Comparison of ENCODE assay signal across 25 cellular contexts in genomic region chr13:31798189-31798588, GRCh38. TPM values are rescaled to one million over a fixed set of nuclear protein-coding genes. Genes with fewer than 3 reads are reported as not detected.
DNase-seq lines count a peak whose midpoint lies in the region; ATAC-seq, FAIRE-seq and TF ChIP-seq lines count a peak whose summit lies in the region.
"Had no signal": no experiment of that assay in that cellular context is flagged by ENCODE, and none has a peak within 500 bp of the region (broad histone marks: within the 10 kb centered on the region; RNA-seq: fewer than 3 reads in every experiment).

No MANE protein-coding gene starts in this region.

- no peaks in the 10 kb centered on the region for H3K9me2 ChIP-seq in Karpas-422 (replicated peaks; ENCODE audit: insufficient read depth, low read length)

- no peaks in the 10 kb centered on the region for H3K27me3 ChIP-seq in Karpas-422 (ENCODE audit: low read length)
- H3K27me3 ChIP-seq in bronchial epithelial cell (ENCODE audit: control insufficient read depth, insufficient read depth, low read length): no peaks in the 10 kb centered on the region
- no peaks in the 10 kb centered on the region for H3K27me3 ChIP-seq in osteoblast (ENCODE audit: insufficient read depth, low read length)
- H3K27me3 ChIP-seq: BE2C had no signal

- H4K20me1 ChIP-seq in Karpas-422 (ENCODE audit: insufficient read depth, low read depth, low read length) (no peaks in the 10 kb centered on the region), osteoblast (ENCODE audit: insufficient read depth, low read length) (no peaks in the 10 kb centered on the region)

- H3K4me2 ChIP-seq in Karpas-422 (ENCODE audit: low read depth, low read length, poor library complexity, severe bottlenecking) (no peak overlapping the region), osteoblast (ENCODE audit: insufficient read depth, low read length) (no peak overlapping the region)

- H3K4me1 ChIP-seq in Karpas-422 (ENCODE audit: low read length): no peaks in the 10 kb centered on the region
- H3K4me1 ChIP-seq in osteoblast (ENCODE audit: insufficient read depth, low read length): peaks cover 13% of the 10 kb centered on the region
- H3K4me1 ChIP-seq: BE2C had no signal

- H3K27ac ChIP-seq in Karpas-422 (ENCODE audit: low read length) (no peak overlapping the region), osteoblast (ENCODE audit: low read depth, low read length) (no peak overlapping the region)
- H3K27ac ChIP-seq: HL-60, RWPE1 had no signal

- TF ChIP-seq CTCF in bronchial epithelial cell (IDR thresholded peaks at IDR 0.05; ENCODE audit: insufficient read depth, low read length, severe bottlenecking) (no peak), osteoblast (IDR thresholded peaks at IDR 0.05; ENCODE audit: extremely low read depth, low read depth, low read length) (no peak)

- DNase-seq in Karpas-422 (no peak), NOMO-1 (lab: John Stamatoyannopoulos, UW; ENCODE audit: unreplicated experiment in 2 of 2) (peak; percentile 84 to 90), bronchial epithelial cell (ENCODE audit: low read depth) (no peak), osteoblast (ENCODE audit: insufficient read length, low spot score, missing footprints) (no peak), foreskin melanocyte (no peak)
- no peak for DNase-seq in activated naive CD4-positive, alpha-beta T cell treated with anti-CD3 and anti-CD28 coated beads, Interleukin-2, amount 50 U/mL, for 72 hours (ENCODE audit: low spot score in 2 of 2)
- DNase-seq: BE2C; CD4-positive, alpha-beta T cell; COR-L47; DMS79; H7; MM.1S; NCI-H1694 treated with DMSO at 0.1 percent for 48 hours; NCI-H2081 treated with DMSO at 0.1 percent for 48 hours; NCI-H446; NCI-H526; SHP77 treated with DMSO at 0.1 percent for 48 hours had no signal

- FAIRE-seq in bronchial epithelial cell (lab: Jason Lieb, UNC): peak; percentile 40
- FAIRE-seq: HepG2, K562 had no signal

- no peaks in the 10 kb centered on the region for H3K9me3 Mint-ChIP-seq in activated naive CD4-positive, alpha-beta T cell treated with anti-CD3 and anti-CD28 coated beads, Interleukin-2, amount 50 U/mL, for 72 hours
- H3K9me3 Mint-ChIP-seq: CD4-positive, alpha-beta T cell had no signal

- no peaks in the 10 kb centered on the region for H3K36me3 Mint-ChIP-seq in activated naive CD4-positive, alpha-beta T cell treated with anti-CD3 and anti-CD28 coated beads, Interleukin-2, amount 50 U/mL, for 72 hours

- H3K36me3 ChIP-seq in Karpas-422 (ENCODE audit: insufficient read depth, low read length): no peaks in the 10 kb centered on the region
- no peaks in the 10 kb centered on the region for H3K36me3 ChIP-seq in bronchial epithelial cell (ENCODE audit: control insufficient read depth, insufficient read depth, low read length)
- H3K36me3 ChIP-seq in osteoblast (ENCODE audit: insufficient read depth, low read length): no peaks in the 10 kb centered on the region
- H3K36me3 ChIP-seq: BE2C had no signal

- H3K4me3 ChIP-seq in Karpas-422 (ENCODE audit: low read length) (no peak overlapping the region), bronchial epithelial cell (ENCODE audit: low read depth, low read length) (no peak overlapping the region), osteoblast (ENCODE audit: insufficient read depth, low read length) (no peak overlapping the region)
- H3K4me3 ChIP-seq: K562 had no signal

- H3K27ac Mint-ChIP-seq in activated naive CD4-positive, alpha-beta T cell treated with anti-CD3 and anti-CD28 coated beads, Interleukin-2, amount 50 U/mL, for 72 hours: no peak overlapping the region
- H3K27ac Mint-ChIP-seq: CD4-positive, alpha-beta T cell had no signal

- H2AFZ ChIP-seq in Karpas-422 (ENCODE audit: low read length) (peak overlapping the region; percentile 27; the same call in 1 of the 2 replicates), osteoblast (ENCODE audit: low read length) (peak overlapping the region; percentile 38)

- H3K79me2 ChIP-seq in Karpas-422 (ENCODE audit: low read length): no peaks in the 10 kb centered on the region
- H3K79me2 ChIP-seq in osteoblast (ENCODE audit: insufficient read depth, low read length): no peaks in the 10 kb centered on the region

- no peak for ATAC-seq in activated naive CD4-positive, alpha-beta T cell treated with anti-CD3 and anti-CD28 coated beads, Interleukin-2, amount 50 U/mL, for 72 hours
- ATAC-seq in HG03521 (IDR thresholded peaks at IDR 0.05; ENCODE audit: unreplicated experiment): no peak
- ATAC-seq: HepG2, K562, SK-N-SH treated with all-trans-retinoic acid at 6 μM for 48 hours had no signal

- H3K9me3 ChIP-seq in Karpas-422 (ENCODE audit: low read length) (no peaks in the 10 kb centered on the region), osteoblast (ENCODE audit: low read depth, low read length) (no peaks in the 10 kb centered on the region)
- H3K9me3 ChIP-seq: BE2C had no signal

- no peak overlapping the region for H3K9ac ChIP-seq in Karpas-422 (ENCODE audit: low read length)

RNA-seq across cellular contexts. Expression of gene RXFP2, which starts 58.9 kb away (rescaled TPM):
- not detected in 2 replicates for total RNA-seq in Karpas-422 (2014; rRNA removed; shearing (Covaris generic); ENCODE audit: low replicate concordance)
- total RNA-seq in bronchial epithelial cell (not detected in 2 replicates), osteoblast (not detected in 2 replicates)
- total RNA-seq in activated naive CD4-positive, alpha-beta T cell treated with anti-CD3 and anti-CD28 coated beads, Interleukin-2, amount 50 U/mL, for 72 hours: not detected
- total RNA-seq: A673; CD4-positive, alpha-beta T cell; H7; HepG2; HT-29; K562 had no signal

Comparison
In these comparisons a context has a peak if more than half of its experiments do, and no peak if none do; other contexts are left out.
1. DNase-seq: peak in NOMO-1 (2 of 2); none in Karpas-422 (single experiment), bronchial epithelial cell (single experiment), osteoblast (single experiment), foreskin melanocyte (single experiment) and activated naive CD4-positive, alpha-beta T cell treated with anti-CD3 and anti-CD28 coated beads, Interleukin-2, amount 50 U/mL, for 72 hours (0 of 2).